ENCODE assay signal across 1 cellular context in genomic region chr20:1982666-1983065, GRCh38.
TF ChIP-seq lines count a peak whose summit lies in the region.

No MANE protein-coding gene starts in this region.

TF ChIP-seq in A549, 52 proteins besides CTCF, POLR2A, EP300 and RAD21 (continued from another document):
- TF ChIP-seq BCL3 (IDR thresholded peaks at IDR 0.05): no peak
- TF ChIP-seq RNF2 (IDR thresholded peaks at IDR 0.05; ENCODE audit: borderline replicate concordance, low read depth): no peak
- no peak for TF ChIP-seq ELK1 (IDR thresholded peaks at IDR 0.05; ENCODE audit: low read depth, low read length)
- no peak for TF ChIP-seq CHD2 (IDR thresholded peaks at IDR 0.05; ENCODE audit: low read length, partially characterized antibody)
- TF ChIP-seq USF2 (IDR thresholded peaks at IDR 0.05): no peak
- no peak for TF ChIP-seq EHMT2 (IDR thresholded peaks at IDR 0.05; ENCODE audit: low read depth)
- TF ChIP-seq MAX (IDR thresholded peaks at IDR 0.05): no peak
- no peak for TF ChIP-seq FOSL2 (IDR thresholded peaks at IDR 0.05)
- no peak for TF ChIP-seq FOSL2 (CRISPR knock-in tag; IDR thresholded peaks at IDR 0.05)
- TF ChIP-seq ATOH8 (CRISPR knock-in tag; IDR thresholded peaks at IDR 0.05; ENCODE audit: low read depth): no peak
- no peak for TF ChIP-seq SMC3 (IDR thresholded peaks at IDR 0.05)
- TF ChIP-seq CBX2 (IDR thresholded peaks at IDR 0.05; ENCODE audit: borderline replicate concordance, low read depth): no peak
- no peak for TF ChIP-seq REST (IDR thresholded peaks at IDR 0.05)
